In genomic region chr3:13801361-13802214, GRCh38 we compare ENCODE assay signal across 22 cellular contexts.
DNase-seq lines count a peak whose midpoint lies in the region; ATAC-seq, FAIRE-seq and TF ChIP-seq lines count a peak whose summit lies in the region.
"Had no signal": no experiment of that assay in that cellular context is flagged by ENCODE, and none has a peak within 500 bp of the region (broad histone marks: within the 10 kb centered on the region; RNA-seq: fewer than 3 reads in every experiment).

No MANE protein-coding gene starts in this region.

- H3K4ac ChIP-seq in mesenchymal stem cell (ENCODE audit: low read depth in 1 of 2, low read length in 2 of 2) = no peak overlapping the region

- ATAC-seq in HG02759 (IDR thresholded peaks at IDR 0.05; ENCODE audit: unreplicated experiment) = no peak

- no peak for TF ChIP-seq POLR2A in H54 (IDR thresholded peaks at IDR 0.05; ENCODE audit: low read depth, low read length)

- H3K4me3 ChIP-seq in MG63 (no peak overlapping the region), mesenchymal stem cell (ENCODE audit: insufficient read depth in 1 of 2, low read depth in 1 of 2, low read length in 2 of 2) (no peak overlapping the region)
- H3K4me3 ChIP-seq: esophagus muscularis mucosa, SJCRH30, skin epidermis, uterus had no signal

- H3K23ac ChIP-seq in mesenchymal stem cell (ENCODE audit: low read length in 2 of 2) = no peak overlapping the region

- intact Hi-C loops in posterior vena cava (cut with DNase I) = no loop called here

- no peaks in the 10 kb centered on the region for H3K79me1 ChIP-seq in mesenchymal stem cell (replicated peaks; ENCODE audit: low read length, poor library complexity, severe bottlenecking)

- H3K4me1 ChIP-seq in mesenchymal stem cell (ENCODE audit: control insufficient read depth, insufficient read depth, low read depth, low read length) = no peaks in the 10 kb centered on the region
- H3K4me1 ChIP-seq: esophagus muscularis mucosa, parathyroid adenoma, SJCRH30, uterus had no signal

- no peak overlapping the region for H3K9ac ChIP-seq in mesenchymal stem cell (ENCODE audit: low read length)
- H3K9ac ChIP-seq: parathyroid adenoma had no signal

- no peak overlapping the region for H3K14ac ChIP-seq in mesenchymal stem cell (ENCODE audit: low read length in 2 of 2)

- H3K4me2 ChIP-seq in mesenchymal stem cell (ENCODE audit: low read length, poor library complexity, severe bottlenecking) = no peak overlapping the region

- no peak overlapping the region for H2BK120ac ChIP-seq in mesenchymal stem cell (ENCODE audit: low read depth, low read length)

- H4K91ac ChIP-seq in mesenchymal stem cell (ENCODE audit: low read length) = no peak overlapping the region

- H3K27me3 ChIP-seq in MG63 = no peaks in the 10 kb centered on the region
- H3K27me3 ChIP-seq in mesenchymal stem cell (ENCODE audit: control insufficient read depth in 1 of 2, insufficient read depth in 1 of 2, low read length in 2 of 2) = peaks cover 0 to 13% of the 10 kb centered on the region in 2 experiments
- H3K27me3 ChIP-seq: brain microvascular endothelial cell, uterus had no signal

- H2BK5ac ChIP-seq in mesenchymal stem cell (ENCODE audit: low read depth, low read length, poor library complexity, severe bottlenecking) = no peak overlapping the region

- no peak overlapping the region for H2AK5ac ChIP-seq in mesenchymal stem cell (ENCODE audit: low read length, severe bottlenecking)

- no peak overlapping the region for H3K27ac ChIP-seq in mesenchymal stem cell (ENCODE audit: low read length, poor library complexity, severe bottlenecking)
- H3K27ac ChIP-seq: brain microvascular endothelial cell, esophagus muscularis mucosa, parathyroid adenoma, SJCRH30, skin epidermis, uterus had no signal

- DNase-seq in H54 (ENCODE audit: insufficient read length, low spot score) (peak; percentile 49), MG63 (peak; percentile 79), astrocyte of the hippocampus (ENCODE audit: low read depth, low spot score) (peak; percentile 31), posterior vena cava (ENCODE audit: low spot score) (peak; percentile 55), mesenchymal stem cell (no peak), nucleus accumbens (lab: John Stamatoyannopoulos, UW) (no peak)
- DNase-seq: activated CD4-positive, CD25-positive, alpha-beta regulatory T cell; activated CD8-positive, alpha-beta memory T cell treated with anti-CD3 and anti-CD28 coated beads for 24 hours; brain microvascular endothelial cell; HFFc6; naive B cell; NCI-H187 treated with DMSO at 0.1 percent for 48 hours; NCI-H446 treated with DMSO at 0.1 percent for 48 hours; SJCRH30; stimulated activated CD4-positive, alpha-beta T cell treated with anti-CD3 and anti-CD28 coated beads, Interleukin-2, amount 100 ng/mL, for 48 hours; T-helper 2 cell; uterus had no signal

- 69% methylated on average over 13 of the region's 15 CpGs for WGBS in mesenchymal stem cell

- no peak overlapping the region for H4K8ac ChIP-seq in mesenchymal stem cell (ENCODE audit: low read length)

- H3K36me3 ChIP-seq in MG63 (no peaks in the 10 kb centered on the region), mesenchymal stem cell (ENCODE audit: control insufficient read depth in 1 of 2, insufficient read depth in 2 of 2, low read depth in 1 of 2, low read length in 2 of 2) (no peaks in the 10 kb centered on the region)
- H3K36me3 ChIP-seq: brain microvascular endothelial cell, esophagus muscularis mucosa, SJCRH30, uterus had no signal

- H2BK12ac ChIP-seq in mesenchymal stem cell (ENCODE audit: low read length in 2 of 2) = no peak overlapping the region

- H2AFZ ChIP-seq in mesenchymal stem cell (ENCODE audit: low read depth, low read length) = no peak overlapping the region
- H2AFZ ChIP-seq: parathyroid adenoma had no signal

- H3K9me3 ChIP-seq in MG63 (no peaks in the 10 kb centered on the region), mesenchymal stem cell (ENCODE audit: control insufficient read depth, low read length) (peaks cover 8% of the 10 kb centered on the region)
- H3K9me3 ChIP-seq: SJCRH30 had no signal

- no peak overlapping the region for H3K18ac ChIP-seq in mesenchymal stem cell (ENCODE audit: low read depth in 1 of 2, low read length in 2 of 2)

- no peak for FAIRE-seq in H54 (lab: Jason Lieb, UNC)
- FAIRE-seq: G401.6 had no signal

- H2BK15ac ChIP-seq in mesenchymal stem cell (ENCODE audit: low read depth, poor library complexity, severe bottlenecking) = no peak overlapping the region

Comparison
In these comparisons a context has a peak if more than half of its experiments do, and no peak if none do; other contexts are left out.
1. DNase-seq: peak in H54 (single experiment), MG63 (single experiment), astrocyte of the hippocampus (single experiment) and posterior vena cava (single experiment); none in mesenchymal stem cell (single experiment) and nucleus accumbens (0 of 56).